In the genomic region with DNA sequence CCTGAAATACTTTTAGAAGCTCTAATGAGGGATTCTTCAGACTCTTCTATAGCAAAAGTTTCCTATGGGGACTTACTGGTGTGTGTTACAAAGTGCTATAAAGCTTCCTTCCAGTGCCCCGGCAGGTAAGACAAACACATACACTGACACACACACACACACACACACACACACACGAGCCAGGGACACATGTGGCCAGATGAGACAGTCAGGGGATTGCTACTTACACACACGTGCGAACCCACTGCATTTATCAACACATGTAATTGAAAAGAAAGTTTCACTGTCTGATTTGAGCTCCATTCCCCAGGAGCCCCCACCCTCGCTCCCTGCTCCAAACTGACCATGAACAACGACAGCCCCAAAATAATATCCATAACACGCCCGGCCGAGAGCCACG, we compare ENCODE assay signal across 1 cellular context.
TF ChIP-seq lines count a peak whose summit lies in the region.

No MANE protein-coding gene starts in this region.

TF ChIP-seq in GM23338, 12 proteins besides CTCF, POLR2A, EP300 and RAD21 (continued from another document):
- TF ChIP-seq, protein P1, sequence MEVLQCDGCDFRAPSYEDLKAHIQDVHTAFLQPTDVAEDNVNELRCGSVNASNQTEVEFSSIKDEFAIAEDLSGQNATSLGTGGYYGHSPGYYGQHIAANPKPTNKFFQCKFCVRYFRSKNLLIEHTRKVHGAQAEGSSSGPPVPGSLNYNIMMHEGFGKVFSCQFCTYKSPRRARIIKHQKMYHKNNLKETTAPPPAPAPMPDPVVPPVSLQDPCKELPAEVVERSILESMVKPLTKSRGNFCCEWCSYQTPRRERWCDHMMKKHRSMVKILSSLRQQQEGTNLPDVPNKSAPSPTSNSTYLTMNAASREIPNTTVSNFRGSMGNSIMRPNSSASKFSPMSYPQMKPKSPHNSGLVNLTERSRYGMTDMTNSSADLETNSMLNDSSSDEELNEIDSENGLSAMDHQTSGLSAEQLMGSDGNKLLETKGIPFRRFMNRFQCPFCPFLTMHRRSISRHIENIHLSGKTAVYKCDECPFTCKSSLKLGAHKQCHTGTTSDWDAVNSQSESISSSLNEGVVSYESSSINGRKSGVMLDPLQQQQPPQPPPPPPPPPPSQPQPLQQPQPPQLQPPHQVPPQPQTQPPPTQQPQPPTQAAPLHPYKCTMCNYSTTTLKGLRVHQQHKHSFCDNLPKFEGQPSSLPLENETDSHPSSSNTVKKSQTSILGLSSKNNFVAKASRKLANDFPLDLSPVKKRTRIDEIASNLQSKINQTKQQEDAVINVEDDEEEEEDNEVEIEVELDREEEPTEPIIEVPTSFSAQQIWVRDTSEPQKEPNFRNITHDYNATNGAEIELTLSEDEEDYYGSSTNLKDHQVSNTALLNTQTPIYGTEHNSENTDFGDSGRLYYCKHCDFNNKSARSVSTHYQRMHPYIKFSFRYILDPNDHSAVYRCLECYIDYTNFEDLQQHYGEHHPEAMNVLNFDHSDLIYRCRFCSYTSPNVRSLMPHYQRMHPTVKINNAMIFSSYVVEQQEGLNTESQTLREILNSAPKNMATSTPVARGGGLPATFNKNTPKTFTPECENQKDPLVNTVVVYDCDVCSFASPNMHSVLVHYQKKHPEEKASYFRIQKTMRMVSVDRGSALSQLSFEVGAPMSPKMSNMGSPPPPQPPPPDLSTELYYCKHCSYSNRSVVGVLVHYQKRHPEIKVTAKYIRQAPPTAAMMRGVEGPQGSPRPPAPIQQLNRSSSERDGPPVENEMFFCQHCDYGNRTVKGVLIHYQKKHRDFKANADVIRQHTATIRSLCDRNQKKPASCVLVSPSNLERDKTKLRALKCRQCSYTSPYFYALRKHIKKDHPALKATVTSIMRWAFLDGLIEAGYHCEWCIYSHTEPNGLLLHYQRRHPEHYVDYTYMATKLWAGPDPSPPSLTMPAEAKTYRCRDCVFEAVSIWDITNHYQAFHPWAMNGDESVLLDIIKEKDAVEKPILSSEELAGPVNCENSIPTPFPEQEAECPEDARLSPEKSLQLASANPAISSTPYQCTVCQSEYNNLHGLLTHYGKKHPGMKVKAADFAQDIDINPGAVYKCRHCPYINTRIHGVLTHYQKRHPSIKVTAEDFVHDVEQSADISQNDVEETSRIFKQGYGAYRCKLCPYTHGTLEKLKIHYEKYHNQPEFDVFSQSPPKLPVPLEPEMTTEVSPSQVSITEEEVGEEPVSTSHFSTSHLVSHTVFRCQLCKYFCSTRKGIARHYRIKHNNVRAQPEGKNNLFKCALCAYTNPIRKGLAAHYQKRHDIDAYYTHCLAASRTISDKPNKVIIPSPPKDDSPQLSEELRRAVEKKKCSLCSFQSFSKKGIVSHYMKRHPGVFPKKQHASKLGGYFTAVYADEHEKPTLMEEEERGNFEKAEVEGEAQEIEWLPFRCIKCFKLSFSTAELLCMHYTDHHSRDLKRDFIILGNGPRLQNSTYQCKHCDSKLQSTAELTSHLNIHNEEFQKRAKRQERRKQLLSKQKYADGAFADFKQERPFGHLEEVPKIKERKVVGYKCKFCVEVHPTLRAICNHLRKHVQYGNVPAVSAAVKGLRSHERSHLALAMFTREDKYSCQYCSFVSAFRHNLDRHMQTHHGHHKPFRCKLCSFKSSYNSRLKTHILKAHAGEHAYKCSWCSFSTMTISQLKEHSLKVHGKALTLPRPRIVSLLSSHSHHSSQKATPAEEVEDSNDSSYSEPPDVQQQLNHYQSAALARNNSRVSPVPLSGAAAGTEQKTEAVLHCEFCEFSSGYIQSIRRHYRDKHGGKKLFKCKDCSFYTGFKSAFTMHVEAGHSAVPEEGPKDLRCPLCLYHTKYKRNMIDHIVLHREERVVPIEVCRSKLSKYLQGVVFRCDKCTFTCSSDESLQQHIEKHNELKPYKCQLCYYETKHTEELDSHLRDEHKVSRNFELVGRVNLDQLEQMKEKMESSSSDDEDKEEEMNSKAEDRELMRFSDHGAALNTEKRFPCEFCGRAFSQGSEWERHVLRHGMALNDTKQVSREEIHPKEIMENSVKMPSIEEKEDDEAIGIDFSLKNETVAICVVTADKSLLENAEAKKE (CRISPR knock-in tag; IDR thresholded peaks at IDR 0.05), result no peak
- no peak for TF ChIP-seq NANOG (IDR thresholded peaks at IDR 0.05; ENCODE audit: borderline replicate concordance)
- TF ChIP-seq, protein P2, sequence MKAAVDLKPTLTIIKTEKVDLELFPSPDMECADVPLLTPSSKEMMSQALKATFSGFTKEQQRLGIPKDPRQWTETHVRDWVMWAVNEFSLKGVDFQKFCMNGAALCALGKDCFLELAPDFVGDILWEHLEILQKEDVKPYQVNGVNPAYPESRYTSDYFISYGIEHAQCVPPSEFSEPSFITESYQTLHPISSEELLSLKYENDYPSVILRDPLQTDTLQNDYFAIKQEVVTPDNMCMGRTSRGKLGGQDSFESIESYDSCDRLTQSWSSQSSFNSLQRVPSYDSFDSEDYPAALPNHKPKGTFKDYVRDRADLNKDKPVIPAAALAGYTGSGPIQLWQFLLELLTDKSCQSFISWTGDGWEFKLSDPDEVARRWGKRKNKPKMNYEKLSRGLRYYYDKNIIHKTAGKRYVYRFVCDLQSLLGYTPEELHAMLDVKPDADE (IDR thresholded peaks at IDR 0.05), result no peak
